In genomic region chr3:194689493-194689901, GRCh38 we compare ENCODE assay signal across 9 cellular contexts. TPM values are rescaled to one million over a fixed set of nuclear protein-coding genes. Genes with fewer than 3 reads are reported as not detected.
A peak's percentile ranks its signal among the peaks of the same experiment; 100 is the strongest.
DNase-seq lines count a peak whose midpoint lies in the region; ATAC-seq and TF ChIP-seq lines count a peak whose summit lies in the region.
"Had no signal": no experiment of that assay in that cellular context is flagged by ENCODE, and none has a peak within 500 bp of the region (broad histone marks: within the 10 kb centered on the region; RNA-seq: fewer than 3 reads in every experiment).

No MANE protein-coding gene starts in this region.

- in situ Hi-C loops in astrocyte of the spinal cord (cut with HindIII; ENCODE audit: low sequenced_read_pairs), result loop anchor here (10.0 kb wide), 1 partner anchor 565 kb away; no protein-coding TSS in a partner anchor

- H3K27ac Mint-ChIP-seq in naive thymus-derived CD4-positive, alpha-beta T cell, result peak overlapping the region in 3 of 9 donors; percentile 27 to 59 (median 32)

- H3K36me3 ChIP-seq in BE2C (no peaks in the 10 kb centered on the region), HEK293 (ENCODE audit: control insufficient read depth in 2 of 2, insufficient read depth in 1 of 2, low read length in 2 of 2) (peaks cover 0 to 8% of the 10 kb centered on the region in 2 experiments; a peak in 1 of 3 replicates)
- H3K36me3 ChIP-seq in naive thymus-derived CD4-positive, alpha-beta T cell (ENCODE audit: control insufficient read depth in 2 of 3, insufficient read depth in 3 of 3, low read length in 3 of 3), result no peaks in the 10 kb centered on the region

- H3K4me1 Mint-ChIP-seq in naive thymus-derived CD4-positive, alpha-beta T cell, result peaks cover 24 to 41% (median 33%) of the 10 kb centered on the region in 7 donors

- H3K4me3 ChIP-seq in BE2C (ENCODE audit: low read depth, low read length) (peak overlapping the region; percentile 92), HEK293 (ENCODE audit: low read depth, low read length) (no peak overlapping the region), astrocyte of the spinal cord (ENCODE audit: low read depth, low read length) (peak overlapping the region; percentile 13), dorsolateral prefrontal cortex (peak overlapping the region in 28 of 59 donors; percentile 0 to 81 (median 67))
- no peak overlapping the region for H3K4me3 ChIP-seq in naive thymus-derived CD4-positive, alpha-beta T cell (ENCODE audit: low read length)

- intact Hi-C loops in naive thymus-derived CD4-positive, alpha-beta T cell (cut with micrococcal nuclease), result loop anchor here (5.0 kb wide), 3 partner anchors 97 to 753 kb away; partner anchors contain the start of genes ACAP2 (in 1 of the 2) and HES1 (in 1 of the 2)
- intact Hi-C loops in dorsolateral prefrontal cortex (cut with DNase I), result loop anchor here (5.0 to 10.0 kb wide), 4 partner anchors 48 to 833 kb away; no protein-coding TSS in a partner anchor

- H3K27ac ChIP-seq in HEK293 (ENCODE audit: extremely low read depth, low read depth, low read length) (no peak overlapping the region), dorsolateral prefrontal cortex (peak overlapping the region in 20 of 59 donors; percentile 2 to 85 (median 44))
- H3K27ac ChIP-seq in naive thymus-derived CD4-positive, alpha-beta T cell (ENCODE audit: low read depth, low read length), result no peak overlapping the region

- no peak for ATAC-seq in naive thymus-derived CD4-positive, alpha-beta T cell
- ATAC-seq in HG02973 (IDR thresholded peaks at IDR 0.05; ENCODE audit: unreplicated experiment), result no peak
- no peak for ATAC-seq in GM18520 (IDR thresholded peaks at IDR 0.05; ENCODE audit: unreplicated experiment)

- peak overlapping the region in 7 of 10 donors; percentile 50 to 93 (median 81) for H3K4me3 Mint-ChIP-seq in naive thymus-derived CD4-positive, alpha-beta T cell

- no peaks in the 10 kb centered on the region for H3K36me3 Mint-ChIP-seq in naive thymus-derived CD4-positive, alpha-beta T cell

- CTCF ChIA-PET in HEK293 (lab: Yijun Ruan, JAX), result interaction anchor here (0.7 kb wide), 1 partner anchor 176 kb away, joined by 3 read pairs; no protein-coding TSS in a partner anchor
- CTCF ChIA-PET in naive thymus-derived CD4-positive, alpha-beta T cell (lab: Charles Lee), result no interaction called here

- H3K27me3 ChIP-seq in BE2C, result no peaks in the 10 kb centered on the region
- H3K27me3 ChIP-seq in naive thymus-derived CD4-positive, alpha-beta T cell (ENCODE audit: control insufficient read depth in 2 of 2, insufficient read depth in 2 of 2, low read length in 2 of 2), result no peaks in the 10 kb centered on the region
- peaks cover 0 to 6% (median 0%) of the 10 kb centered on the region in 45 donors for H3K27me3 ChIP-seq in dorsolateral prefrontal cortex

- H3K9me3 ChIP-seq in BE2C, result no peaks in the 10 kb centered on the region
- no peaks in the 10 kb centered on the region for H3K9me3 ChIP-seq in HEK293 (ENCODE audit: control insufficient read depth, insufficient read depth, low read depth, low read length)
- no peaks in the 10 kb centered on the region for H3K9me3 ChIP-seq in naive thymus-derived CD4-positive, alpha-beta T cell (ENCODE audit: control insufficient read depth in 2 of 3, low read length in 3 of 3)

- POLR2A ChIA-PET in HEK293 (lab: Yijun Ruan, JAX), result interaction anchor here (0.7 kb wide), 1 partner anchor 163 kb away, joined by 3 read pairs; no protein-coding TSS in a partner anchor
- POLR2A ChIA-PET in naive thymus-derived CD4-positive, alpha-beta T cell (lab: Charles Lee), result no interaction called here

- H3K4me1 ChIP-seq in BE2C (peaks cover 28% of the 10 kb centered on the region), HEK293 (ENCODE audit: control insufficient read depth, insufficient read depth, low read length) (0 out of 2 replicates have a peak, but pooled peaks cover 4% of the 10 kb centered on the region)
- peaks cover 19 to 20% of the 10 kb centered on the region in 2 donors for H3K4me1 ChIP-seq in naive thymus-derived CD4-positive, alpha-beta T cell (ENCODE audit: control insufficient read depth in 2 of 2, insufficient read depth in 2 of 2, low read length in 2 of 2)

- H3K9me3 Mint-ChIP-seq in naive thymus-derived CD4-positive, alpha-beta T cell, result peaks cover 0 to 2% (median 0%) of the 10 kb centered on the region in 11 donors

- DNase-seq in BE2C (no peak), astrocyte of the spinal cord (ENCODE audit: low read depth, low spot score) (peak; percentile 68), dorsolateral prefrontal cortex (no peak)
- no peak for DNase-seq in naive thymus-derived CD4-positive, alpha-beta T cell
- no peak for DNase-seq in stimulated activated CD4-positive, alpha-beta T cell treated with anti-CD3 and anti-CD28 coated beads, Interleukin-4, amount 100 ng/mL, for 4 hours
- DNase-seq: NCI-H524 had no signal

- TF ChIP-seq CTCF in BE2C (IDR thresholded peaks at IDR 0.05; ENCODE audit: low read depth, low read length), result no peak
- TF ChIP-seq CTCF in HEK293 (tag by site-specific recombination; IDR thresholded peaks at IDR 0.05), result no peak
- no peak for TF ChIP-seq CTCF in astrocyte of the spinal cord (IDR thresholded peaks at IDR 0.05; ENCODE audit: low read depth, low read length)
- TF ChIP-seq CTCF in dorsolateral prefrontal cortex (IDR thresholded peaks at IDR 0.05 in 54 of 56, conservative IDR thresholded peaks at IDR 0.05 in 2 of 56; ENCODE audit: low read depth in 1 of 56, partially characterized antibody in 56 of 56), result no peak

- H3K27me3 Mint-ChIP-seq in naive thymus-derived CD4-positive, alpha-beta T cell, result peaks cover 0 to 45% (median 5%) of the 10 kb centered on the region in 5 donors

TF ChIP-seq in HEK293, 187 proteins besides CTCF, POLR2A, EP300 and RAD21:
- TF ChIP-seq YY1 (tag by site-specific recombination; IDR thresholded peaks at IDR 0.05) (no peak), ZBTB8A (tag by site-specific recombination; IDR thresholded peaks at IDR 0.05) (peak; percentile 48; the same call in 1 of the 2 replicates), KLF10 (tag by site-specific recombination; IDR thresholded peaks at IDR 0.05) (no peak), ZFHX2 (tag by site-specific recombination; conservative IDR thresholded peaks at IDR 0.05) (0 out of 2 replicates have a peak, but pooled peaks have one; percentile 44), ZNF239 (tag by site-specific recombination; IDR thresholded peaks at IDR 0.05) (no peak), ZIC2 (tag by site-specific recombination; IDR thresholded peaks at IDR 0.05) (no peak), TSHZ1 (tag by site-specific recombination; IDR thresholded peaks at IDR 0.05; ENCODE audit: borderline replicate concordance) (no peak), ZNF335 (tag by site-specific recombination; conservative IDR thresholded peaks at IDR 0.05) (no peak)

RNA-seq across cellular contexts. Expression of gene FAM43A, which starts 3.8 kb away (rescaled TPM):
- 57.6 TPM for polyA plus RNA-seq in BE2C (2012; ENCODE audit: insufficient read depth, insufficient read length, low read depth)
- 1 to 10 TPM; 1.8 to 5.2 (median 3.5) TPM for total RNA-seq in naive thymus-derived CD4-positive, alpha-beta T cell
- 1 to 10 TPM; 1.3 to 3.5 TPM for polyA plus RNA-seq in naive thymus-derived CD4-positive, alpha-beta T cell
- 10 to 100 TPM in 29 of 120 experiments, 1 to 10 TPM in 91; 3.4 to 14.5 (median 8.3) TPM for total RNA-seq in dorsolateral prefrontal cortex

RNA-seq across cellular contexts. Expression of gene LSG1, which starts 17.5 kb away (rescaled TPM):
- 183 TPM for polyA plus RNA-seq in BE2C (2012; ENCODE audit: insufficient read depth, insufficient read length, low read depth)
- 10 to 100 TPM; 33.5 to 59.2 (median 54.9) TPM for total RNA-seq in naive thymus-derived CD4-positive, alpha-beta T cell
- polyA plus RNA-seq in naive thymus-derived CD4-positive, alpha-beta T cell, result 10 to 100 TPM; 18.4 to 41.7 TPM
- 10 to 100 TPM; 19.3 to 41.3 (median 27.1) TPM for total RNA-seq in dorsolateral prefrontal cortex

RNA-seq across cellular contexts. Expression of gene TMEM44, which starts 56.3 kb away (rescaled TPM):
- polyA plus RNA-seq in BE2C (2012; ENCODE audit: insufficient read depth, insufficient read length, low read depth), result 11.3 TPM
- total RNA-seq in naive thymus-derived CD4-positive, alpha-beta T cell, result 1 to 10 TPM in 4 of 5 experiments, under 1 TPM in 1; 0.86 to 2.6 (median 1.4) TPM
- polyA plus RNA-seq in naive thymus-derived CD4-positive, alpha-beta T cell, result under 1 TPM; 0.33 to 0.37 TPM
- 10 to 100 TPM in 119 of 120 experiments, 1 to 10 TPM in 1; 6.1 to 36.9 (median 20.8) TPM for total RNA-seq in dorsolateral prefrontal cortex

Comparison
In these comparisons a context has a peak if more than half of its experiments do, and no peak if none do; other contexts are left out.
1. H3K4me3 ChIP-seq: peak in BE2C (single experiment) and astrocyte of the spinal cord (single experiment); none in HEK293 (single experiment) and naive thymus-derived CD4-positive, alpha-beta T cell (single experiment).